Comparison of ENCODE assay signal across 1 cellular context in the genomic region with DNA sequence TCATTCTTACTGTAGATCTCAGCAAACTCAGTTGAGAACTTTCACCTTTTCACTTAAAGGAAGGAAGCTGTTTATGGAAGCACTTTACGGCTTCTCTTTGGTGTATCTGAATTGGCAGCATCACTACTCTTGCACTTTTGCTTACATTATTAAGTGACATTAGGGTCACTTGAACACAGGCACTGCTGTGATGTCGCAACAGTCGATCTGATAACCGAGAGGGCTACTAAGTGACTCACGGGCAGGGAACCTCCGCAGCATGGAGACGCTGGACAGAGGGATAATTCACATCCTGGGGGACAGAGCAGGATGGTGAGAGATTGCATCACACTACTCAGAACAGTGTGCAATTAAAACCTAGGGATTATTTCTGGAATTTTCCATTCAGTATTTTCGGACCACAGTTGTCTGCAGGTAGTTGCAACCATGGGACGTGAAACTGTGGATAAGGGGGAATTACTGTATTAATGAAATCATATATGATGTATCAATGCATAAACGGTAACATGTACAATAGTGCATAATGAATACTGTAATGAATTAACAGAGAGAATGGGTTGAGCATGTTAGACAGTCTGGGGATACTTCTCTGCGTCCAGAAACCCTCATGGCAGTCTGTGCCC.
TF ChIP-seq lines count a peak whose summit lies in the region.

No MANE protein-coding gene starts in this region.

TF ChIP-seq in HepG2, 621 proteins besides CTCF, POLR2A, EP300 and RAD21 (continued from another document and continues in another):
- TF ChIP-seq DRAP1 (CRISPR knock-in tag; IDR thresholded peaks at IDR 0.05) (no peak), NKX3-1 (CRISPR knock-in tag; IDR thresholded peaks at IDR 0.05) (peak; percentile 62; the same call in 1 of the 2 replicates), PPARG (CRISPR knock-in tag; conservative IDR thresholded peaks at IDR 0.05) (peak; percentile 56), ARNT (IDR thresholded peaks at IDR 0.05) (no peak), ZNF83 (CRISPR knock-in tag; IDR thresholded peaks at IDR 0.05; ENCODE audit: borderline replicate concordance) (no peak), TBP (CRISPR knock-in tag; IDR thresholded peaks at IDR 0.05) (no peak), ZNF615 (CRISPR knock-in tag; IDR thresholded peaks at IDR 0.05; ENCODE audit: borderline replicate concordance) (no peak), SOX13 (IDR thresholded peaks at IDR 0.05) (no peak), SOX13 (CRISPR knock-in tag; conservative IDR thresholded peaks at IDR 0.05 in 1 of 2, IDR thresholded peaks at IDR 0.05 in 1 of 2) (peak in 1 of 2 experiments; percentile 65; a peak in 1 of 4 replicates), ZNF879 (CRISPR knock-in tag; IDR thresholded peaks at IDR 0.05) (no peak), SKI (IDR thresholded peaks at IDR 0.05; ENCODE audit: partially characterized antibody) (no peak), ZNF567 (CRISPR knock-in tag; IDR thresholded peaks at IDR 0.05; ENCODE audit: borderline replicate concordance) (no peak), BCL3 (CRISPR knock-in tag; IDR thresholded peaks at IDR 0.05) (no peak), SRY (CRISPR knock-in tag; IDR thresholded peaks at IDR 0.05) (no peak), ZNF367 (CRISPR knock-in tag; IDR thresholded peaks at IDR 0.05; ENCODE audit: borderline replicate concordance) (no peak), GATA4 (IDR thresholded peaks at IDR 0.05; ENCODE audit: borderline replicate concordance, low read depth) (no peak), HNRNPLL (IDR thresholded peaks at IDR 0.05; ENCODE audit: low read depth, low read length, poor library complexity, severe bottlenecking) (no peak), ZNF792 (CRISPR knock-in tag; IDR thresholded peaks at IDR 0.05) (no peak; the same call in 1 of the 2 replicates), ZFAT (CRISPR knock-in tag; conservative IDR thresholded peaks at IDR 0.05) (no peak), SMARCC2 (IDR thresholded peaks at IDR 0.05) (no peak), SALL2 (CRISPR knock-in tag; IDR thresholded peaks at IDR 0.05) (peak; percentile 50; the same call in 1 of the 2 replicates), TP53 (CRISPR knock-in tag; conservative IDR thresholded peaks at IDR 0.05) (0 out of 2 replicates have a peak, but pooled peaks have one; percentile 47), ZNF75D (CRISPR knock-in tag; IDR thresholded peaks at IDR 0.05; ENCODE audit: borderline replicate concordance) (no peak), ZNF230 (CRISPR knock-in tag; IDR thresholded peaks at IDR 0.05) (no peak), FOXO1 (CRISPR knock-in tag; IDR thresholded peaks at IDR 0.05) (0 out of 2 replicates have a peak, but pooled peaks have one; percentile 12), MAFK (conservative IDR thresholded peaks at IDR 0.05 in 1 of 2, IDR thresholded peaks at IDR 0.05 in 1 of 2; ENCODE audit: low read length in 2 of 2) (no peak), RBFOX2 (IDR thresholded peaks at IDR 0.05; ENCODE audit: low read depth, low read length) (no peak), MXD3 (CRISPR knock-in tag; IDR thresholded peaks at IDR 0.05) (no peak), ZBTB3 (CRISPR knock-in tag; IDR thresholded peaks at IDR 0.05; ENCODE audit: borderline replicate concordance, low read depth) (no peak), ZNF12 (CRISPR knock-in tag; IDR thresholded peaks at IDR 0.05) (peak; percentile 66), ZNF704 (CRISPR knock-in tag; IDR thresholded peaks at IDR 0.05; ENCODE audit: borderline replicate concordance) (no peak)
- TF ChIP-seq, protein P1, sequence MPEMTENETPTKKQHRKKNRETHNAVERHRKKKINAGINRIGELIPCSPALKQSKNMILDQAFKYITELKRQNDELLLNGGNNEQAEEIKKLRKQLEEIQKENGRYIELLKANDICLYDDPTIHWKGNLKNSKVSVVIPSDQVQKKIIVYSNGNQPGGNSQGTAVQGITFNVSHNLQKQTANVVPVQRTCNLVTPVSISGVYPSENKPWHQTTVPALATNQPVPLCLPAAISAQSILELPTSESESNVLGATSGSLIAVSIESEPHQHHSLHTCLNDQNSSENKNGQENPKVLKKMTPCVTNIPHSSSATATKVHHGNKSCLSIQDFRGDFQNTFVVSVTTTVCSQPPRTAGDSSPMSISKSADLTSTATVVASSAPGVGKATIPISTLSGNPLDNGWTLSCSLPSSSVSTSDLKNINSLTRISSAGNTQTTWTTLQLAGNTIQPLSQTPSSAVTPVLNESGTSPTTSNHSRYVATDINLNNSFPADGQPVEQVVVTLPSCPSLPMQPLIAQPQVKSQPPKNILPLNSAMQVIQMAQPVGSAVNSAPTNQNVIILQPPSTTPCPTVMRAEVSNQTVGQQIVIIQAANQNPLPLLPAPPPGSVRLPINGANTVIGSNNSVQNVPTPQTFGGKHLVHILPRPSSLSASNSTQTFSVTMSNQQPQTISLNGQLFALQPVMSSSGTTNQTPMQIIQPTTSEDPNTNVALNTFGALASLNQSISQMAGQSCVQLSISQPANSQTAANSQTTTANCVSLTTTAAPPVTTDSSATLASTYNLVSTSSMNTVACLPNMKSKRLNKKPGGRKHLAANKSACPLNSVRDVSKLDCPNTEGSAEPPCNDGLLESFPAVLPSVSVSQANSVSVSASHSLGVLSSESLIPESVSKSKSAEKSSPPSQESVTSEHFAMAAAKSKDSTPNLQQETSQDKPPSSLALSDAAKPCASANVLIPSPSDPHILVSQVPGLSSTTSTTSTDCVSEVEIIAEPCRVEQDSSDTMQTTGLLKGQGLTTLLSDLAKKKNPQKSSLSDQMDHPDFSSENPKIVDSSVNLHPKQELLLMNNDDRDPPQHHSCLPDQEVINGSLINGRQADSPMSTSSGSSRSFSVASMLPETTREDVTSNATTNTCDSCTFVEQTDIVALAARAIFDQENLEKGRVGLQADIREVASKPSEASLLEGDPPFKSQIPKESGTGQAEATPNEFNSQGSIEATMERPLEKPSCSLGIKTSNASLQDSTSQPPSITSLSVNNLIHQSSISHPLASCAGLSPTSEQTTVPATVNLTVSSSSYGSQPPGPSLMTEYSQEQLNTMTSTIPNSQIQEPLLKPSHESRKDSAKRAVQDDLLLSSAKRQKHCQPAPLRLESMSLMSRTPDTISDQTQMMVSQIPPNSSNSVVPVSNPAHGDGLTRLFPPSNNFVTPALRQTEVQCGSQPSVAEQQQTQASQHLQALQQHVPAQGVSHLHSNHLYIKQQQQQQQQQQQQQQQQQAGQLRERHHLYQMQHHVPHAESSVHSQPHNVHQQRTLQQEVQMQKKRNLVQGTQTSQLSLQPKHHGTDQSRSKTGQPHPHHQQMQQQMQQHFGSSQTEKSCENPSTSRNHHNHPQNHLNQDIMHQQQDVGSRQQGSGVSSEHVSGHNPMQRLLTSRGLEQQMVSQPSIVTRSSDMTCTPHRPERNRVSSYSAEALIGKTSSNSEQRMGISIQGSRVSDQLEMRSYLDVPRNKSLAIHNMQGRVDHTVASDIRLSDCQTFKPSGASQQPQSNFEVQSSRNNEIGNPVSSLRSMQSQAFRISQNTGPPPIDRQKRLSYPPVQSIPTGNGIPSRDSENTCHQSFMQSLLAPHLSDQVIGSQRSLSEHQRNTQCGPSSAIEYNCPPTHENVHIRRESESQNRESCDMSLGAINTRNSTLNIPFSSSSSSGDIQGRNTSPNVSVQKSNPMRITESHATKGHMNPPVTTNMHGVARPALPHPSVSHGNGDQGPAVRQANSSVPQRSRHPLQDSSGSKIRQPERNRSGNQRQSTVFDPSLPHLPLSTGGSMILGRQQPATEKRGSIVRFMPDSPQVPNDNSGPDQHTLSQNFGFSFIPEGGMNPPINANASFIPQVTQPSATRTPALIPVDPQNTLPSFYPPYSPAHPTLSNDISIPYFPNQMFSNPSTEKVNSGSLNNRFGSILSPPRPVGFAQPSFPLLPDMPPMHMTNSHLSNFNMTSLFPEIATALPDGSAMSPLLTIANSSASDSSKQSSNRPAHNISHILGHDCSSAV (CRISPR knock-in tag; IDR thresholded peaks at IDR 0.05; ENCODE audit: borderline replicate concordance) = no peak
- TF ChIP-seq, protein P2, sequence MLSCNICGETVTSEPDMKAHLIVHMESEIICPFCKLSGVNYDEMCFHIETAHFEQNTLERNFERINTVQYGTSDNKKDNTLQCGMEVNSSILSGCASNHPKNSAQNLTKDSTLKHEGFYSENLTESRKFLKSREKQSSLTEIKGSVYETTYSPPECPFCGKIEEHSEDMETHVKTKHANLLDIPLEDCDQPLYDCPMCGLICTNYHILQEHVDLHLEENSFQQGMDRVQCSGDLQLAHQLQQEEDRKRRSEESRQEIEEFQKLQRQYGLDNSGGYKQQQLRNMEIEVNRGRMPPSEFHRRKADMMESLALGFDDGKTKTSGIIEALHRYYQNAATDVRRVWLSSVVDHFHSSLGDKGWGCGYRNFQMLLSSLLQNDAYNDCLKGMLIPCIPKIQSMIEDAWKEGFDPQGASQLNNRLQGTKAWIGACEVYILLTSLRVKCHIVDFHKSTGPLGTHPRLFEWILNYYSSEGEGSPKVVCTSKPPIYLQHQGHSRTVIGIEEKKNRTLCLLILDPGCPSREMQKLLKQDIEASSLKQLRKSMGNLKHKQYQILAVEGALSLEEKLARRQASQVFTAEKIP (CRISPR knock-in tag; IDR thresholded peaks at IDR 0.05; ENCODE audit: borderline replicate concordance) = no peak
- TF ChIP-seq, protein P3, sequence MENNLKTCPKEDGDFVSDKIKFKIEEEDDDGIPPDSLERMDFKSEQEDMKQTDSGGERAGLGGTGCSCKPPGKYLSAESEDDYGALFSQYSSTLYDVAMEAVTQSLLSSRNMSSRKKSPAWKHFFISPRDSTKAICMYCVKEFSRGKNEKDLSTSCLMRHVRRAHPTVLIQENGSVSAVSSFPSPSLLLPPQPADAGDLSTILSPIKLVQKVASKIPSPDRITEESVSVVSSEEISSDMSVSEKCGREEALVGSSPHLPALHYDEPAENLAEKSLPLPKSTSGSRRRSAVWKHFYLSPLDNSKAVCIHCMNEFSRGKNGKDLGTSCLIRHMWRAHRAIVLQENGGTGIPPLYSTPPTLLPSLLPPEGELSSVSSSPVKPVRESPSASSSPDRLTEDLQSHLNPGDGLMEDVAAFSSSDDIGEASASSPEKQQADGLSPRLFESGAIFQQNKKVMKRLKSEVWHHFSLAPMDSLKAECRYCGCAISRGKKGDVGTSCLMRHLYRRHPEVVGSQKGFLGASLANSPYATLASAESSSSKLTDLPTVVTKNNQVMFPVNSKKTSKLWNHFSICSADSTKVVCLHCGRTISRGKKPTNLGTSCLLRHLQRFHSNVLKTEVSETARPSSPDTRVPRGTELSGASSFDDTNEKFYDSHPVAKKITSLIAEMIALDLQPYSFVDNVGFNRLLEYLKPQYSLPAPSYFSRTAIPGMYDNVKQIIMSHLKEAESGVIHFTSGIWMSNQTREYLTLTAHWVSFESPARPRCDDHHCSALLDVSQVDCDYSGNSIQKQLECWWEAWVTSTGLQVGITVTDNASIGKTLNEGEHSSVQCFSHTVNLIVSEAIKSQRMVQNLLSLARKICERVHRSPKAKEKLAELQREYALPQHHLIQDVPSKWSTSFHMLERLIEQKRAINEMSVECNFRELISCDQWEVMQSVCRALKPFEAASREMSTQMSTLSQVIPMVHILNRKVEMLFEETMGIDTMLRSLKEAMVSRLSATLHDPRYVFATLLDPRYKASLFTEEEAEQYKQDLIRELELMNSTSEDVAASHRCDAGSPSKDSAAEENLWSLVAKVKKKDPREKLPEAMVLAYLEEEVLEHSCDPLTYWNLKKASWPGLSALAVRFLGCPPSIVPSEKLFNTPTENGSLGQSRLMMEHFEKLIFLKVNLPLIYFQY (CRISPR knock-in tag; IDR thresholded peaks at IDR 0.05; ENCODE audit: borderline replicate concordance) = no peak
- TF ChIP-seq, protein P4, sequence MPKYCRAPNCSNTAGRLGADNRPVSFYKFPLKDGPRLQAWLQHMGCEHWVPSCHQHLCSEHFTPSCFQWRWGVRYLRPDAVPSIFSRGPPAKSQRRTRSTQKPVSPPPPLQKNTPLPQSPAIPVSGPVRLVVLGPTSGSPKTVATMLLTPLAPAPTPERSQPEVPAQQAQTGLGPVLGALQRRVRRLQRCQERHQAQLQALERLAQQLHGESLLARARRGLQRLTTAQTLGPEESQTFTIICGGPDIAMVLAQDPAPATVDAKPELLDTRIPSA (CRISPR knock-in tag; IDR thresholded peaks at IDR 0.05; ENCODE audit: borderline replicate concordance) = no peak
- TF ChIP-seq, protein P5, sequence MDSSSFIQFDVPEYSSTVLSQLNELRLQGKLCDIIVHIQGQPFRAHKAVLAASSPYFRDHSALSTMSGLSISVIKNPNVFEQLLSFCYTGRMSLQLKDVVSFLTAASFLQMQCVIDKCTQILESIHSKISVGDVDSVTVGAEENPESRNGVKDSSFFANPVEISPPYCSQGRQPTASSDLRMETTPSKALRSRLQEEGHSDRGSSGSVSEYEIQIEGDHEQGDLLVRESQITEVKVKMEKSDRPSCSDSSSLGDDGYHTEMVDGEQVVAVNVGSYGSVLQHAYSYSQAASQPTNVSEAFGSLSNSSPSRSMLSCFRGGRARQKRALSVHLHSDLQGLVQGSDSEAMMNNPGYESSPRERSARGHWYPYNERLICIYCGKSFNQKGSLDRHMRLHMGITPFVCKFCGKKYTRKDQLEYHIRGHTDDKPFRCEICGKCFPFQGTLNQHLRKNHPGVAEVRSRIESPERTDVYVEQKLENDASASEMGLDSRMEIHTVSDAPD (CRISPR knock-in tag; IDR thresholded peaks at IDR 0.05) = no peak
